Comparison of ENCODE assay signal across 14 cellular contexts in genomic region chr16:17304814-17305169, GRCh38.
A peak's percentile ranks its signal among the peaks of the same experiment; 100 is the strongest.
DNase-seq lines count a peak whose midpoint lies in the region; ATAC-seq and TF ChIP-seq lines count a peak whose summit lies in the region.
"Had no signal": no experiment of that assay in that cellular context is flagged by ENCODE, and none has a peak within 500 bp of the region (broad histone marks: within the 10 kb centered on the region; RNA-seq: fewer than 3 reads in every experiment).

No MANE protein-coding gene starts in this region.

- TF ChIP-seq POLR2A in gastroesophageal sphincter (IDR thresholded peaks at IDR 0.05), result no peak

- H3K9me3 ChIP-seq in RWPE2 (ENCODE audit: severe bottlenecking), result no peaks in the 10 kb centered on the region
- no peaks in the 10 kb centered on the region for H3K9me3 ChIP-seq in gastroesophageal sphincter
- H3K9me3 ChIP-seq in psoas muscle, result no peaks in the 10 kb centered on the region

- ATAC-seq in RWPE2 (ENCODE audit: low read depth), result peak; percentile 36
- peak; percentile 23 for ATAC-seq in gastroesophageal sphincter
- peak in 1 of 4 donors; percentile 39 for ATAC-seq in psoas muscle
- no peak for ATAC-seq in GM19324 (IDR thresholded peaks at IDR 0.05; ENCODE audit: low FRiP score, unreplicated experiment)
- ATAC-seq in GM21576 (IDR thresholded peaks at IDR 0.05; ENCODE audit: unreplicated experiment), result no peak
- ATAC-seq: PC-3 had no signal

- intact Hi-C loops in psoas muscle (cut with DNase I), result no loop called here

- no peak for TF ChIP-seq EP300 in gastroesophageal sphincter (IDR thresholded peaks at IDR 0.05)

- WGBS in gastroesophageal sphincter (ENCODE audit: low coverage in 1 of 2), 2 donors, result 27 to 43% methylated on average over 2 to 3 of the region's 3 CpGs
- WGBS in psoas muscle, 3 donors, result 42 to 59% (median 52%) methylated on average over 3 of the region's 3 CpGs

- peaks cover 15% of the 10 kb centered on the region for H3K4me1 ChIP-seq in RWPE2 (ENCODE audit: insufficient read depth, poor library complexity, severe bottlenecking)
- H3K4me1 ChIP-seq in gastroesophageal sphincter, result peaks cover 2 to 69% (median 13%) of the 10 kb centered on the region in 3 donors
- H3K4me1 ChIP-seq in psoas muscle, result peaks cover 29% of the 10 kb centered on the region

- no peak for DNase-seq in RWPE2 (ENCODE audit: low spot score)
- no peak for DNase-seq in psoas muscle
- no peak for DNase-seq in NOMO-1 treated with dmso at 0.1 percent for 144 hours (lab: John Stamatoyannopoulos, UW; ENCODE audit: unreplicated experiment)
- no peak for DNase-seq in NCI-H510A treated with DMSO at 0.1 percent for 48 hours (lab: John Stamatoyannopoulos, UW)
- DNase-seq: C1 segment of cervical spinal cord; HCEC 1CT; Kasumi-1; occipital lobe; stimulated activated CD4-positive, alpha-beta T cell treated with anti-CD3 and anti-CD28 coated beads, Interleukin-4, amount 100 ng/mL, for 1 hour had no signal

- H3K4me3 ChIP-seq in RWPE2 (ENCODE audit: severe bottlenecking) (no peak overlapping the region), gastroesophageal sphincter (no peak overlapping the region), psoas muscle (no peak overlapping the region)

- no peaks in the 10 kb centered on the region for H3K36me3 ChIP-seq in RWPE2 (ENCODE audit: low read depth)
- H3K36me3 ChIP-seq in gastroesophageal sphincter, result no peaks in the 10 kb centered on the region
- H3K36me3 ChIP-seq in psoas muscle (ENCODE audit: insufficient read depth in 1 of 2, low read depth in 1 of 2), result no peaks in the 10 kb centered on the region

- TF ChIP-seq CTCF in C4-2B (conservative IDR thresholded peaks at IDR 0.05) (no peak), RWPE2 (IDR thresholded peaks at IDR 0.05; ENCODE audit: poor library complexity, severe bottlenecking) (no peak), gastroesophageal sphincter (IDR thresholded peaks at IDR 0.05) (peak in 1 of 4 experiments; percentile 12), psoas muscle (IDR thresholded peaks at IDR 0.05) (no peak)

- H3K27me3 ChIP-seq in RWPE2 (ENCODE audit: insufficient read depth, poor library complexity, severe bottlenecking) (no peaks in the 10 kb centered on the region), gastroesophageal sphincter (no peaks in the 10 kb centered on the region), psoas muscle (ENCODE audit: insufficient read depth in 3 of 3, low read length in 2 of 3) (no peaks in the 10 kb centered on the region)

- H3K27ac ChIP-seq in C4-2B, result peak overlapping the region; percentile 41; the same call in 1 of the 2 replicates
- H3K27ac ChIP-seq in RWPE2 (ENCODE audit: poor library complexity, severe bottlenecking), result no peak overlapping the region
- peak overlapping the region; percentile 57 to 96 (median 79) for H3K27ac ChIP-seq in gastroesophageal sphincter
- H3K27ac ChIP-seq in psoas muscle, result peak overlapping the region; percentile 27

Comparison
In these comparisons a context has a peak if more than half of its experiments do, and no peak if none do; other contexts are left out.
1. ATAC-seq: peak in RWPE2 (single experiment) and gastroesophageal sphincter (single experiment); none in GM19324 (single experiment) and GM21576 (single experiment).